ENCODE assay signal across 25 cellular contexts in genomic region chr17:4119299-4119698, GRCh38.
"Had no signal": no experiment of that assay in that cellular context is flagged by ENCODE, and none has a peak within 500 bp of the region (broad histone marks: within the 10 kb centered on the region; RNA-seq: fewer than 3 reads in every experiment).

No MANE protein-coding gene starts in this region.

- ATAC-seq: naive thymus-derived CD4-positive, alpha-beta T cell; natural killer cell; right cardiac atrium; right lobe of liver; stimulated activated memory B cell treated with anti-CD40 and anti-IgM and Interleukin-4, amounts not matched to agents 10 μg/mL and 1 μg/mL and 100 μg/mL, for 72 hours had no signal

- DNase-seq: naive thymus-derived CD4-positive, alpha-beta T cell; natural killer cell; nucleus accumbens; ovary; posterior cingulate gyrus; psoas muscle; right cardiac atrium; right lobe of liver; sigmoid colon; small intestine; stimulated activated CD4-positive, alpha-beta T cell treated with anti-CD3 and anti-CD28 coated beads, Interleukin-15, amount 100 ng/mL, for 24 hours; stimulated activated CD4-positive, alpha-beta T cell treated with anti-CD3 and anti-CD28 coated beads, Interleukin-2, amount 100 ng/mL, for 24 hours; stimulated activated CD4-positive, alpha-beta T cell treated with anti-CD3 and anti-CD28 coated beads, Interleukin-2, amount 100 ng/mL, for 48 hours; stimulated activated CD4-positive, alpha-beta T cell treated with anti-CD3 and anti-CD28 coated beads, Interleukin-4, amount 100 ng/mL, for 24 hours; stimulated activated naive CD4-positive, alpha-beta T cell treated with Interleukin-2 at 50 U/mL for 16 hours; stomach; thyroid gland; trophoblast cell; upper lobe of left lung; uterus had no signal

- H3K27me3 Mint-ChIP-seq: naive thymus-derived CD4-positive, alpha-beta T cell; progenitor cell of endocrine pancreas; stimulated activated memory B cell treated with anti-CD40 and anti-IgM and Interleukin-4, amounts not matched to agents 10 μg/mL and 1 μg/mL and 100 μg/mL, for 72 hours; stimulated activated naive CD8-positive, alpha-beta T cell treated with anti-CD3 and anti-CD28 coated beads, Interleukin-15, Interleukin-2, amounts not matched to agents 100 ng/mL and 50 ng/mL, for 24 hours had no signal

- H3K4me1 Mint-ChIP-seq: nephron; neural crest cell; stimulated activated memory B cell treated with anti-CD40 and anti-IgM and Interleukin-4, amounts not matched to agents 10 μg/mL and 1 μg/mL and 100 μg/mL, for 72 hours had no signal

- H3K27ac Mint-ChIP-seq: natural killer cell; nephron; progenitor cell of endocrine pancreas; stimulated activated memory B cell treated with anti-CD40 and anti-IgM and Interleukin-4, amounts not matched to agents 10 μg/mL and 1 μg/mL and 100 μg/mL, for 72 hours; stimulated activated naive CD8-positive, alpha-beta T cell treated with anti-CD3 and anti-CD28 coated beads, Interleukin-15, Interleukin-2, amounts not matched to agents 100 ng/mL and 50 ng/mL, for 24 hours had no signal

- H3K9me3 Mint-ChIP-seq: naive thymus-derived CD4-positive, alpha-beta T cell; natural killer cell; nephron; neural crest cell; stimulated activated memory B cell treated with anti-CD40 and anti-IgM and Interleukin-4, amounts not matched to agents 10 μg/mL and 1 μg/mL and 100 μg/mL, for 72 hours; stimulated activated naive CD8-positive, alpha-beta T cell treated with anti-CD3 and anti-CD28 coated beads, Interleukin-15, Interleukin-2, amounts not matched to agents 100 ng/mL and 50 ng/mL, for 24 hours had no signal

- H3K36me3 Mint-ChIP-seq: natural killer cell had no signal

- H3K4me3 Mint-ChIP-seq: naive thymus-derived CD4-positive, alpha-beta T cell; natural killer cell; nephron; neural crest cell; stimulated activated memory B cell treated with anti-CD40 and anti-IgM and Interleukin-4, amounts not matched to agents 10 μg/mL and 1 μg/mL and 100 μg/mL, for 72 hours; stimulated activated naive CD8-positive, alpha-beta T cell treated with anti-CD3 and anti-CD28 coated beads, Interleukin-15, Interleukin-2, amounts not matched to agents 100 ng/mL and 50 ng/mL, for 24 hours had no signal
